1 cellular context compared by ENCODE assay signal in genomic region chr1:65421341-65422174, GRCh38.
TF ChIP-seq lines count a peak whose summit lies in the region.

No MANE protein-coding gene starts in this region.

TF ChIP-seq in K562, 482 proteins besides CTCF, POLR2A, EP300 and RAD21 (continued from another document):
- no peak for TF ChIP-seq MLLT1 (IDR thresholded peaks at IDR 0.05)
- TF ChIP-seq, protein P1, sequence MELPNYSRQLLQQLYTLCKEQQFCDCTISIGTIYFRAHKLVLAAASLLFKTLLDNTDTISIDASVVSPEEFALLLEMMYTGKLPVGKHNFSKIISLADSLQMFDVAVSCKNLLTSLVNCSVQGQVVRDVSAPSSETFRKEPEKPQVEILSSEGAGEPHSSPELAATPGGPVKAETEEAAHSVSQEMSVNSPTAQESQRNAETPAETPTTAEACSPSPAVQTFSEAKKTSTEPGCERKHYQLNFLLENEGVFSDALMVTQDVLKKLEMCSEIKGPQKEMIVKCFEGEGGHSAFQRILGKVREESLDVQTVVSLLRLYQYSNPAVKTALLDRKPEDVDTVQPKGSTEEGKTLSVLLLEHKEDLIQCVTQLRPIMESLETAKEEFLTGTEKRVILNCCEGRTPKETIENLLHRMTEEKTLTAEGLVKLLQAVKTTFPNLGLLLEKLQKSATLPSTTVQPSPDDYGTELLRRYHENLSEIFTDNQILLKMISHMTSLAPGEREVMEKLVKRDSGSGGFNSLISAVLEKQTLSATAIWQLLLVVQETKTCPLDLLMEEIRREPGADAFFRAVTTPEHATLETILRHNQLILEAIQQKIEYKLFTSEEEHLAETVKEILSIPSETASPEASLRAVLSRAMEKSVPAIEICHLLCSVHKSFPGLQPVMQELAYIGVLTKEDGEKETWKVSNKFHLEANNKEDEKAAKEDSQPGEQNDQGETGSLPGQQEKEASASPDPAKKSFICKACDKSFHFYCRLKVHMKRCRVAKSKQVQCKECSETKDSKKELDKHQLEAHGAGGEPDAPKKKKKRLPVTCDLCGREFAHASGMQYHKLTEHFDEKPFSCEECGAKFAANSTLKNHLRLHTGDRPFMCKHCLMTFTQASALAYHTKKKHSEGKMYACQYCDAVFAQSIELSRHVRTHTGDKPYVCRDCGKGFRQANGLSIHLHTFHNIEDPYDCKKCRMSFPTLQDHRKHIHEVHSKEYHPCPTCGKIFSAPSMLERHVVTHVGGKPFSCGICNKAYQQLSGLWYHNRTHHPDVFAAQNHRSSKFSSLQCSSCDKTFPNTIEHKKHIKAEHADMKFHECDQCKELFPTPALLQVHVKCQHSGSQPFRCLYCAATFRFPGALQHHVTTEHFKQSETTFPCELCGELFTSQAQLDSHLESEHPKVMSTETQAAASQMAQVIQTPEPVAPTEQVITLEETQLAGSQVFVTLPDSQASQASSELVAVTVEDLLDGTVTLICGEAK (IDR thresholded peaks at IDR 0.05) = peak; percentile 11; the same call in 1 of the 2 replicates
- TF ChIP-seq, protein P1 (CRISPR knock-in tag; IDR thresholded peaks at IDR 0.05) = no peak
- peak; percentile 33 for TF ChIP-seq TAF9B (IDR thresholded peaks at IDR 0.05; ENCODE audit: partially characterized antibody)
- TF ChIP-seq SMARCC2 (IDR thresholded peaks at IDR 0.05; ENCODE audit: low read depth) = 0 out of 2 replicates have a peak, but pooled peaks have one; percentile 38
- TF ChIP-seq FOXK2 (conservative IDR thresholded peaks at IDR 0.05 in 1 of 2, IDR thresholded peaks at IDR 0.05 in 1 of 2; ENCODE audit: low read depth in 2 of 2) = 0 out of 4 replicates have a peak, but pooled peaks of 1 of the 2 experiments have one; percentile 1
- peak; percentile 16; the same call in 1 of the 2 replicates for TF ChIP-seq KAT7 (CRISPR knock-in tag; IDR thresholded peaks at IDR 0.05; ENCODE audit: borderline replicate concordance)
- peak; percentile 24 for TF ChIP-seq TBP (optimal IDR thresholded peaks at IDR 0.05; ENCODE audit: low read depth, low read length)
- TF ChIP-seq, protein P2, sequence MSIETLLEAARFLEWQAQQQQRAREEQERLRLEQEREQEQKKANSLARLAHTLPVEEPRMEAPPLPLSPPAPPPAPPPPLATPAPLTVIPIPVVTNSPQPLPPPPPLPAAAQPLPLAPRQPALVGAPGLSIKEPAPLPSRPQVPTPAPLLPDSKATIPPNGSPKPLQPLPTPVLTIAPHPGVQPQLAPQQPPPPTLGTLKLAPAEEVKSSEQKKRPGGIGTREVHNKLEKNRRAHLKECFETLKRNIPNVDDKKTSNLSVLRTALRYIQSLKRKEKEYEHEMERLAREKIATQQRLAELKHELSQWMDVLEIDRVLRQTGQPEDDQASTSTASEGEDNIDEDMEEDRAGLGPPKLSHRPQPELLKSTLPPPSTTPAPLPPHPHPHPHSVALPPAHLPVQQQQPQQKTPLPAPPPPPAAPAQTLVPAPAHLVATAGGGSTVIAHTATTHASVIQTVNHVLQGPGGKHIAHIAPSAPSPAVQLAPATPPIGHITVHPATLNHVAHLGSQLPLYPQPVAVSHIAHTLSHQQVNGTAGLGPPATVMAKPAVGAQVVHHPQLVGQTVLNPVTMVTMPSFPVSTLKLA (conservative IDR thresholded peaks at IDR 0.05) = peak in 1 of 2 experiments; percentile 24; a peak in 1 of 4 replicates
- no peak for TF ChIP-seq HDAC6 (IDR thresholded peaks at IDR 0.05; ENCODE audit: low read depth, low read length)
- 0 out of 2 replicates have a peak, but pooled peaks have one; percentile 32 for TF ChIP-seq HSF4 (CRISPR knock-in tag; IDR thresholded peaks at IDR 0.05; ENCODE audit: borderline replicate concordance)
- no peak for TF ChIP-seq ATF4 (CRISPR knock-in tag; IDR thresholded peaks at IDR 0.05)
- no peak for TF ChIP-seq ZNF507 (tag; conservative IDR thresholded peaks at IDR 0.05)
- TF ChIP-seq LCOR (CRISPR knock-in tag; IDR thresholded peaks at IDR 0.05) = 0 out of 2 replicates have a peak, but pooled peaks have one; percentile 4
